Comparison of ENCODE assay signal across 23 cellular contexts in the genomic region with DNA sequence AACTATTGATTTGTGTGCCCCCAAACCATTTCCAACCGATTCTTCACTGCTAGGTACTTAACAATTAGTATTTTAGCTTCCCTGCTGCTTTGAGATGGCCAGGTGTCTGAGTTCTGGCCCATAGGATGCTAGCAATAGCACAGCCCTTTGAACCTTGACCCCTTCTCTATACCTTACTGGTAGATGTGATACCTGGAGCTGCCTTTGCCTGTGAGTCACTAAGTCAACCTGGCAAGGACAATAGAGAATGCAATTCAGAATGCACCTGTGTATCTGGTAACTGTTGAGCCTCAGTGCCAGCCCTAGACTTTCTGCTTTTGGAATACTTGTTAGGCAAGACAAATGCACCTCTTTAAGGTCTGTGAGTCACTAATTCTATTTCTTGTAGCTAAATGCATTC.
"Had no signal": no experiment of that assay in that cellular context is flagged by ENCODE, and none has a peak within 500 bp of the region (broad histone marks: within the 10 kb centered on the region; RNA-seq: fewer than 3 reads in every experiment).

No MANE protein-coding gene starts in this region.

- H3K9me3 ChIP-seq: adrenal gland, esophagus muscularis mucosa, testis, transverse colon had no signal

- H3K27me3 ChIP-seq: adrenal gland, esophagus muscularis mucosa, foreskin keratinocyte, heart left ventricle, testis, transverse colon had no signal

- H3K4me1 ChIP-seq: adrenal gland, esophagus muscularis mucosa, foreskin keratinocyte, heart left ventricle, testis, transverse colon had no signal

- H3K4me3 ChIP-seq: adrenal gland, esophagus muscularis mucosa, heart left ventricle, testis, transverse colon had no signal

- FAIRE-seq: endothelial cell of umbilical vein had no signal

- ATAC-seq: activated CD4-positive, alpha-beta T cell treated with anti-CD3 and anti-CD28 coated beads for 36 hours; activated CD8-positive, alpha-beta memory T cell treated with anti-CD3 and anti-CD28 coated beads, Interleukin-2, amount 10 ng/mL, durations not matched to agents 7 days and 5 days; activated CD8-positive, alpha-beta T cell treated with anti-CD3 and anti-CD28 coated beads, Interleukin-2, amount 10 ng/mL, durations not matched to agents 7 days and 5 days; foreskin keratinocyte; heart left ventricle; left cardiac atrium; natural killer cell treated with Interleukin-12 subunit alpha and Interleukin-12 subunit beta and Interleukin-15 and Interleukin-18, amount 100 ng/mL, for 72 hours; right cardiac atrium; stimulated activated naive CD8-positive, alpha-beta T cell treated with anti-CD3 and anti-CD28 coated beads, Interleukin-15, Interleukin-2, amounts not matched to agents 100 U/mL and 50 U/mL, for 24 hours had no signal

- H3K27ac ChIP-seq: adrenal gland, esophagus muscularis mucosa, foreskin keratinocyte, heart left ventricle, testis, transverse colon had no signal

- H3K36me3 ChIP-seq: adrenal gland, esophagus muscularis mucosa, heart left ventricle, transverse colon had no signal

- DNase-seq: activated CD4-positive, alpha-beta T cell treated with anti-CD3 and anti-CD28 coated beads for 36 hours; activated CD4-positive, CD25-positive, alpha-beta regulatory T cell; activated CD8-positive, alpha-beta memory T cell treated with anti-CD3 and anti-CD28 coated beads, Interleukin-2, amount 10 ng/mL, durations not matched to agents 7 days and 5 days; activated CD8-positive, alpha-beta T cell treated with anti-CD3 and anti-CD28 coated beads, Interleukin-2, amount 10 ng/mL, durations not matched to agents 7 days and 5 days; activated naive CD4-positive, alpha-beta T cell treated with Interleukin-2 at 50 U/mL for 16 hours; activated naive CD8-positive, alpha-beta T cell treated with anti-CD3 and anti-CD28 coated beads for 36 hours; activated T-cell treated with anti-CD3 and anti-CD28 coated beads, Interleukin-2, amount 50 U/mL, for 48 hours; adrenal gland; aorta; cortex of kidney; foreskin keratinocyte; heart left ventricle; islet precursor cell; left cardiac atrium; posterior cingulate gyrus; right cardiac atrium; stimulated activated CD4-positive, alpha-beta T cell treated with anti-CD3 and anti-CD28 coated beads, Interleukin-2, amount 100 ng/mL, for 48 hours; stimulated activated naive CD8-positive, alpha-beta T cell treated with anti-CD3 and anti-CD28 coated beads, Interleukin-15, Interleukin-2, amounts not matched to agents 100 U/mL and 50 U/mL, for 24 hours; testis; transverse colon had no signal
